In the genomic region with DNA sequence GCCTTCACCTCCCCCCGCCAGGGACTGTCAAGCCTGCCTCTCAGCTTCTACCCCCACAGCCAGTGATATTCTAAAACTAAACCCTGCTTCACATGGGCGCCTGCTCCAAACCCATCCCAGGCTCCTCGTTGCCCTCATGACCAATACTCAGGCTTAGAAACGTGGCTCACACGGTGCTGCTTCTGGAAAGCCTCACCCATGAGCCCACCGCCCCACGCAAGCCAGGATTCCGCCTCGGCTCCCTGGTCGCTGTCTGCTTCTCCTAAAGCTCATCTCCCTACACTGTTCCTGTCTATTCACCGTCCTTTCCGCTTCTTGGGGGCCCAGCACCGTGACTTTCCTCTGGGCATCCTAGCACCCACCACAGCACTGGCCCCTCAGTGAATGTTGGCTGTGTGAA, we compare ENCODE assay signal across 27 cellular contexts.
"Had no signal": no experiment of that assay in that cellular context is flagged by ENCODE, and none has a peak within 500 bp of the region (broad histone marks: within the 10 kb centered on the region; RNA-seq: fewer than 3 reads in every experiment).

No MANE protein-coding gene starts in this region.

- ATAC-seq: activated CD4-positive, CD25-positive, alpha-beta regulatory T cell treated with anti-CD3 and anti-CD28 coated beads, Interleukin-2, amount 50 U/mL, for 24 hours; activated T-cell treated with anti-CD3 and anti-CD28 coated beads, Interleukin-2, amount 50 U/mL, for 4 hours; activated T-helper 17 cell treated with anti-CD3 and anti-CD28 coated beads, Interleukin-2, amount 50 U/mL, for 72 hours; body of pancreas; esophagus mucosa; T-helper 17 cell had no signal

- H3K27ac ChIP-seq: body of pancreas, colonic mucosa, heart left ventricle, WERI-Rb-1 had no signal

- H3K4me3 ChIP-seq: adrenal gland, body of pancreas, colonic mucosa, heart left ventricle had no signal

- DNase-seq: activated B cell treated with CpG ODN at 0.5 μM for 24 hours; activated CD4-positive, alpha-beta memory T cell treated with anti-CD3 and anti-CD28 coated beads for 36 hours; activated CD4-positive, alpha-beta T cell treated with anti-CD3 and anti-CD28 coated beads for 48 hours; activated CD8-positive, alpha-beta memory T cell treated with anti-CD3 and anti-CD28 coated beads for 24 hours; activated effector memory CD4-positive, alpha-beta T cell treated with Interleukin-2 at 50 U/mL for 16 hours; activated gamma-delta T cell treated with Interleukin-2 at 50 U/mL for 16 hours; activated naive CD4-positive, alpha-beta T cell treated with anti-CD3 and anti-CD28 coated beads for 36 hours; activated T-cell treated with anti-CD3 and anti-CD28 coated beads, Interleukin-2, amount 50 U/mL, for 4 hours; adrenal gland; amygdala; aorta; body of pancreas; caudate nucleus; cerebellar nuclear complex; colonic mucosa; effector CD8-positive, alpha-beta T cell; foreskin fibroblast; heart left ventricle; T-helper 1 cell; T-helper 17 cell; T1000; WERI-Rb-1 had no signal

- H3K27me3 ChIP-seq: adrenal gland, body of pancreas, colonic mucosa, heart left ventricle had no signal

- H3K36me3 ChIP-seq: colonic mucosa, WERI-Rb-1 had no signal

- H3K27me3 Mint-ChIP-seq: activated B cell treated with CpG ODN at 0.5 μM for 24 hours; activated CD4-positive, alpha-beta memory T cell treated with anti-CD3 and anti-CD28 coated beads for 36 hours; activated T-helper 17 cell treated with anti-CD3 and anti-CD28 coated beads, Interleukin-2, amount 50 U/mL, for 72 hours; T-helper 17 cell had no signal

- H3K4me1 Mint-ChIP-seq: activated B cell treated with CpG ODN at 0.5 μM for 24 hours; activated naive CD4-positive, alpha-beta T cell treated with anti-CD3 and anti-CD28 coated beads, Interleukin-2, amount 50 U/mL, for 24 hours; activated T-helper 17 cell treated with anti-CD3 and anti-CD28 coated beads, Interleukin-2, amount 50 U/mL, for 72 hours had no signal

- H3K4me1 ChIP-seq: adrenal gland, body of pancreas, colonic mucosa had no signal

- H3K9me3 ChIP-seq: body of pancreas, colonic mucosa had no signal

- H3K4me3 Mint-ChIP-seq: activated B cell treated with CpG ODN at 0.5 μM for 24 hours; activated CD4-positive, alpha-beta memory T cell treated with anti-CD3 and anti-CD28 coated beads for 36 hours; activated naive CD4-positive, alpha-beta T cell treated with anti-CD3 and anti-CD28 coated beads for 36 hours; activated naive CD4-positive, alpha-beta T cell treated with anti-CD3 and anti-CD28 coated beads, Interleukin-2, amount 50 U/mL, for 24 hours; activated T-cell treated with anti-CD3 and anti-CD28 coated beads, Interleukin-2, amount 50 U/mL, for 4 hours; activated T-helper 17 cell treated with anti-CD3 and anti-CD28 coated beads, Interleukin-2, amount 50 U/mL, for 72 hours; T-helper 17 cell; T-helper 2 cell treated with Interferon-gamma antibody and Interleukin-4, amounts not matched to agents 5 μg/mL and 100 μg/mL, for 36 hours had no signal

- H3K27ac Mint-ChIP-seq: activated B cell treated with CpG ODN at 0.5 μM for 24 hours; activated CD4-positive, alpha-beta memory T cell treated with anti-CD3 and anti-CD28 coated beads for 36 hours; activated naive CD4-positive, alpha-beta T cell treated with anti-CD3 and anti-CD28 coated beads for 36 hours; activated naive CD4-positive, alpha-beta T cell treated with anti-CD3 and anti-CD28 coated beads, Interleukin-2, amount 50 U/mL, for 24 hours; activated T-helper 17 cell treated with anti-CD3 and anti-CD28 coated beads, Interleukin-2, amount 50 U/mL, for 72 hours; T-helper 17 cell; T-helper 2 cell treated with Interferon-gamma antibody and Interleukin-4, amounts not matched to agents 5 μg/mL and 100 μg/mL, for 36 hours had no signal
